ENCODE assay signal across 34 cellular contexts in the genomic region with DNA sequence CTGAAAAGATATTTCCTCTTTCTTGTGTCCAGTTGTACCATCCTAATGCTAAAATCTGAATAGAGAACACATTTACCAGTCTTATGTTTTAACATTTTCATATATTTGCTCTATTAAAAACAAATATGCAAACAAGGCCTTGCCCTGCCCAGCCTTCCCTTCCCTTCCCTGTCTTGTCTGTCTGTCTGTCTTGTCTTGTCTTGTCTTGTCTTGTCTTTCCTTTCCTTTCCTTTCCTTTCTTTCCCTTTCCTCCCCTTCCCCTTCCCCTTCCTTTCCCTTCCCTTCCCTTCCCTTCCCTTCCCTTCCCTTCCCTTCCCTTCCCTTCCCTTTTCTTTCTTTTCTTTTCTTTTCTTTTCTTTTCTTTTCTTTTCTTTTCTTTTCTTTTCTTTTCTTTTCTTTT.
"Had no signal": no experiment of that assay in that cellular context is flagged by ENCODE, and none has a peak within 500 bp of the region (broad histone marks: within the 10 kb centered on the region; RNA-seq: fewer than 3 reads in every experiment).

No MANE protein-coding gene starts in this region.

- H3K9me3 ChIP-seq: MG63 had no signal

- H3K27me3 ChIP-seq: MG63 had no signal

- H3K4me3 ChIP-seq: MG63 had no signal

- DNase-seq: Karpas-422, Kasumi-1, MG63, MM.1S, MV-4-11, NCI-H1048, NCI-H1092, NCI-H1092 treated with DMSO at 0.1 percent for 48 hours, NCI-H1105, NCI-H1105 treated with DMSO at 0.1 percent for 48 hours, NCI-H1417, NCI-H1417 treated with DMSO at 0.1 percent for 48 hours, NCI-H1436, NCI-H1436 treated with DMSO at 0.1 percent for 48 hours, NCI-H146, NCI-H1694, NCI-H1694 treated with DMSO at 0.1 percent for 48 hours, NCI-H187, NCI-H187 treated with DMSO at 0.1 percent for 48 hours, NCI-H1930, NCI-H2029, NCI-H2029 treated with DMSO at 0.1 percent for 48 hours, NCI-H2081, NCI-H2081 treated with DMSO at 0.1 percent for 48 hours, NCI-H2107, NCI-H2171, NCI-H2171 treated with DMSO at 0.1 percent for 48 hours, NCI-H2227 treated with DMSO at 0.1 percent for 48 hours, NCI-H226, NCI-H345, NCI-H446, NCI-H446 treated with DMSO at 0.1 percent for 48 hours, NCI-H510A, NCI-H510A treated with DMSO at 0.1 percent for 48 hours had no signal

- H3K36me3 ChIP-seq: MG63 had no signal
